In genomic region chr15:77633913-77634265, GRCh38 we compare ENCODE assay signal across 10 cellular contexts. TPM values are rescaled to one million over a fixed set of nuclear protein-coding genes. Genes with fewer than 3 reads are reported as not detected.
DNase-seq lines count a peak whose midpoint lies in the region; ATAC-seq, FAIRE-seq and TF ChIP-seq lines count a peak whose summit lies in the region.
"Had no signal": no experiment of that assay in that cellular context is flagged by ENCODE, and none has a peak within 500 bp of the region (broad histone marks: within the 10 kb centered on the region; RNA-seq: fewer than 3 reads in every experiment).

No MANE protein-coding gene starts in this region.

- peak; percentile 76 for FAIRE-seq in H1 (lab: Jason Lieb, UNC)

- H4K91ac ChIP-seq in H1 (replicated peaks; ENCODE audit: insufficient read length, low read length) (peak overlapping the region; percentile 99), neuronal stem cell (ENCODE audit: low read depth, low read length, poor library complexity) (no peak overlapping the region)

- H2AFZ ChIP-seq in SK-N-SH (ENCODE audit: low read depth), result no peak overlapping the region
- no peak overlapping the region for H2AFZ ChIP-seq in H1 (ENCODE audit: low read length)
- peak overlapping the region; percentile 95 for H2AFZ ChIP-seq in neuronal stem cell (ENCODE audit: low read length)

- H3K79me1 ChIP-seq in H1 (ENCODE audit: low read depth, low read length) (peaks cover 5% of the 10 kb centered on the region; the same call in 1 of the 2 replicates), neuronal stem cell (ENCODE audit: low read depth, low read length) (peaks cover 9% of the 10 kb centered on the region)

- H3K14ac ChIP-seq in H1 (ENCODE audit: insufficient read length), result no peak overlapping the region
- H3K14ac ChIP-seq in neuronal stem cell (ENCODE audit: low read length), result no peak overlapping the region

- H3F3A ChIP-seq in SK-N-SH (replicated peaks; ENCODE audit: insufficient read depth), result no peaks in the 10 kb centered on the region

- TF ChIP-seq POLR2A in H1 (IDR thresholded peaks at IDR 0.05; ENCODE audit: control extremely low read depth in 1 of 2, low read depth in 2 of 2, low read length in 2 of 2), result no peak

- TF ChIP-seq RAD21 in SK-N-SH (IDR thresholded peaks at IDR 0.05; ENCODE audit: low read length) (no peak), H1 (IDR thresholded peaks at IDR 0.05 in 1 of 2, conservative IDR thresholded peaks at IDR 0.05 in 1 of 2; ENCODE audit: low read depth in 2 of 2, low read length in 2 of 2) (0 out of 4 replicates have a peak, but pooled peaks of 1 of the 2 experiments have one; percentile 11)

- DNase-seq in SK-N-SH (no peak), NCI-H2227 (lab: John Stamatoyannopoulos, UW; ENCODE audit: unreplicated experiment) (peak; percentile 49), H1 (ENCODE audit: low read depth in 1 of 2, low spot score in 2 of 2) (peak; percentile 91 to 93), neuronal stem cell (ENCODE audit: low spot score) (no peak), kidney glomerular epithelial cell (lab: John Stamatoyannopoulos, UW) (no peak)
- no peak for DNase-seq in activated CD8-positive, alpha-beta memory T cell treated with anti-CD3 and anti-CD28 coated beads, Interleukin-2, amount 10 ng/mL, durations not matched to agents 7 days and 5 days

- H2BK20ac ChIP-seq in H1 (ENCODE audit: low read length), result peak overlapping the region; percentile 93

- H3K36me3 Mint-ChIP-seq in activated CD8-positive, alpha-beta memory T cell treated with anti-CD3 and anti-CD28 coated beads, Interleukin-2, amount 10 ng/mL, durations not matched to agents 7 days and 5 days, result no peaks in the 10 kb centered on the region

- H3K4me3 Mint-ChIP-seq in activated CD8-positive, alpha-beta memory T cell treated with anti-CD3 and anti-CD28 coated beads, Interleukin-2, amount 10 ng/mL, durations not matched to agents 7 days and 5 days, result no peak overlapping the region

- H4K20me1 ChIP-seq in SK-N-SH (ENCODE audit: insufficient read depth) (no peaks in the 10 kb centered on the region), H1 (replicated peaks in 1 of 2; ENCODE audit: control insufficient read depth in 1 of 2, insufficient read depth in 2 of 2, low read length in 2 of 2) (peaks cover 3% of the 10 kb centered on the region in 2 experiments)

- H2BK5ac ChIP-seq in H1 (ENCODE audit: low read depth, low read length) (peak overlapping the region; percentile 99), neuronal stem cell (ENCODE audit: low read length) (no peak overlapping the region)

- no peak overlapping the region for H3K23ac ChIP-seq in H1 (ENCODE audit: insufficient read length)
- H3K23ac ChIP-seq in neuronal stem cell (ENCODE audit: low read depth, low read length, poor library complexity), result no peak overlapping the region

- peak overlapping the region in 1 of 2 experiments; percentile 66; a peak in 2 of 4 replicates for H3K4me3 ChIP-seq in SK-N-SH (ENCODE audit: low read depth in 2 of 2, low read length in 1 of 2)
- H3K4me3 ChIP-seq in H1 (ENCODE audit: extremely low read depth in 1 of 4, insufficient read depth in 2 of 4, low read depth in 3 of 4, low read length in 4 of 4), result peak overlapping the region; percentile 18 to 68 (median 47); a peak in 7 of 8 replicates
- H3K4me3 ChIP-seq in neuronal stem cell (ENCODE audit: low read length in 2 of 2), result peak overlapping the region; percentile 1 to 14

- H3K4me2 ChIP-seq in SK-N-SH (peak overlapping the region; percentile 97), H1 (ENCODE audit: insufficient read depth in 1 of 2, low read depth in 2 of 2, low read length in 2 of 2) (peak overlapping the region; percentile 73 to 100), neuronal stem cell (ENCODE audit: insufficient read depth, low read length, poor library complexity, severe bottlenecking) (peak overlapping the region; percentile 99)

- peaks cover 66% of the 10 kb centered on the region for H3K27me3 Mint-ChIP-seq in activated CD8-positive, alpha-beta memory T cell treated with anti-CD3 and anti-CD28 coated beads, Interleukin-2, amount 10 ng/mL, durations not matched to agents 7 days and 5 days

- ATAC-seq in SK-N-SH treated with all-trans-retinoic acid at 6 μM for 48 hours (no peak), GM18520 (IDR thresholded peaks at IDR 0.05; ENCODE audit: unreplicated experiment) (no peak)
- no peak for ATAC-seq in activated CD8-positive, alpha-beta memory T cell treated with anti-CD3 and anti-CD28 coated beads, Interleukin-2, amount 10 ng/mL, durations not matched to agents 7 days and 5 days

- TF ChIP-seq CTCF in SK-N-SH (IDR thresholded peaks at IDR 0.05) (no peak), H1 (IDR thresholded peaks at IDR 0.05; ENCODE audit: control extremely low read depth in 1 of 3, insufficient read depth in 1 of 3, low read depth in 1 of 3, low read length in 3 of 3) (no peak)

- peaks cover 9% of the 10 kb centered on the region for H3K4me1 Mint-ChIP-seq in activated CD8-positive, alpha-beta memory T cell treated with anti-CD3 and anti-CD28 coated beads, Interleukin-2, amount 10 ng/mL, durations not matched to agents 7 days and 5 days

- H3K18ac ChIP-seq in H1 (ENCODE audit: extremely low read depth, low read length) (peak overlapping the region; percentile 100), neuronal stem cell (ENCODE audit: low read length) (peak overlapping the region; percentile 39)

- peaks cover 58% of the 10 kb centered on the region for H3K27me3 ChIP-seq in SK-N-SH (ENCODE audit: insufficient read depth)
- H3K27me3 ChIP-seq in H1 (replicated peaks in 1 of 4; ENCODE audit: control insufficient read depth in 3 of 4, extremely low read depth in 1 of 4, insufficient read depth in 3 of 4, low read length in 3 of 4), result no peaks in the 10 kb centered on the region; a peak in 1 of 7 replicates
- H3K27me3 ChIP-seq in neuronal stem cell (ENCODE audit: control insufficient read depth in 3 of 3, insufficient read depth in 3 of 3, low read depth in 1 of 3, low read length in 3 of 3), result peaks cover 0 to 28% (median 12%) of the 10 kb centered on the region in 3 experiments

- H3K4me1 ChIP-seq in SK-N-SH (ENCODE audit: control insufficient read depth in 1 of 2, insufficient read depth in 2 of 2, low read depth in 1 of 2, low read length in 1 of 2) (peaks cover 0 to 40% of the 10 kb centered on the region in 2 experiments; a peak in 2 of 4 replicates), H1 (replicated peaks in 1 of 4; ENCODE audit: control insufficient read depth in 3 of 4, insufficient read depth in 4 of 4, low read length in 3 of 4) (peaks cover 18 to 48% (median 33%) of the 10 kb centered on the region in 4 experiments), neuronal stem cell (ENCODE audit: control insufficient read depth in 2 of 2, insufficient read depth in 1 of 2, low read depth in 1 of 2, low read length in 2 of 2) (peaks cover 30 to 34% of the 10 kb centered on the region in 2 donors)

- 17% methylated on average over 8 of the region's 9 CpGs for WGBS in SK-N-SH (ENCODE audit: low lambda C conversion rate)
- WGBS in H1 (ENCODE audit: extremely low coverage in 1 of 2, insufficient coverage in 1 of 2, insufficient read length in 1 of 2, insufficient replicate concordance in 2 of 2, low coverage in 1 of 2, low lambda C conversion rate in 2 of 2, missing lambda C conversion rate in 1 of 2), 2 experiments, result 1% methylated on average over 9 of the region's 9 CpGs; no CpG with 5 or more reads in 1 of the 2 experiments
- no CpG with 5 or more reads among the region's 9 CpGs for WGBS in neuronal stem cell (ENCODE audit: extremely low coverage in 2 of 2, insufficient read length in 2 of 2, insufficient replicate concordance in 1 of 2), 2 donors

- no peaks in the 10 kb centered on the region for H3K9me3 Mint-ChIP-seq in activated CD8-positive, alpha-beta memory T cell treated with anti-CD3 and anti-CD28 coated beads, Interleukin-2, amount 10 ng/mL, durations not matched to agents 7 days and 5 days (ENCODE audit: low read depth)
- H3K9me3 Mint-ChIP-seq: dendritic cell treated with granulocyte-macrophage colony-stimulating factor and Interleukin-4, amounts not matched to agents 40 ng/mL and 50 ng/mL, for 4 days had no signal

- H2BK15ac ChIP-seq in H1 (ENCODE audit: low read length), result peak overlapping the region; percentile 95
- H2BK15ac ChIP-seq in neuronal stem cell (ENCODE audit: low read length), result no peak overlapping the region

- H3K9me3 ChIP-seq in SK-N-SH, result no peaks in the 10 kb centered on the region
- no peaks in the 10 kb centered on the region for H3K9me3 ChIP-seq in H1 (ENCODE audit: insufficient read depth in 2 of 2, low read depth in 1 of 2, low read length in 1 of 2)
- no peaks in the 10 kb centered on the region for H3K9me3 ChIP-seq in neuronal stem cell (replicated peaks in 1 of 2; ENCODE audit: control insufficient read depth in 2 of 2, insufficient read depth in 1 of 2, low read depth in 1 of 2, low read length in 2 of 2)

- no peaks in the 10 kb centered on the region for H3K79me2 ChIP-seq in SK-N-SH (ENCODE audit: insufficient read depth)
- peaks cover 10 to 30% of the 10 kb centered on the region in 2 experiments for H3K79me2 ChIP-seq in H1 (ENCODE audit: control insufficient read depth in 1 of 2, insufficient read depth in 2 of 2, low read length in 2 of 2)

- H3K9me2 ChIP-seq in SK-N-SH, result no peaks in the 10 kb centered on the region

- H4K5ac ChIP-seq in H1 (ENCODE audit: insufficient read length, low read depth, low read length), result peak overlapping the region; percentile 99

- H3K9ac ChIP-seq in SK-N-SH (no peak overlapping the region), H1 (replicated peaks in 1 of 4; ENCODE audit: extremely low read depth in 1 of 4, low read depth in 3 of 4, low read length in 3 of 4) (peak overlapping the region in 2 of 4 experiments; percentile 26 to 31; a peak in 3 of 7 replicates), neuronal stem cell (ENCODE audit: low read depth, low read length, poor library complexity) (peak overlapping the region; percentile 78)

- TF ChIP-seq EP300 in SK-N-SH (IDR thresholded peaks at IDR 0.05; ENCODE audit: borderline replicate concordance in 1 of 2, low read depth in 1 of 2, low read length in 1 of 2) (no peak), H1 (IDR thresholded peaks at IDR 0.05; ENCODE audit: borderline replicate concordance in 1 of 2, low read depth in 2 of 2, low read length in 2 of 2) (peak in 1 of 2 experiments; percentile 52; a peak in 1 of 3 replicates)

- H2AK5ac ChIP-seq in H1 (ENCODE audit: low read depth, low read length) (0 out of 2 replicates have a peak overlapping the region, but pooled peaks have one; percentile 69), neuronal stem cell (ENCODE audit: low read depth, low read length) (no peak overlapping the region)

- H2BK12ac ChIP-seq in H1 (ENCODE audit: low read depth, low read length), result peak overlapping the region; percentile 99; the same call in 1 of the 2 replicates
- H2BK12ac ChIP-seq in neuronal stem cell (ENCODE audit: low read length), result no peak overlapping the region

- H2BK120ac ChIP-seq in H1 (replicated peaks; ENCODE audit: low read depth, low read length) (peak overlapping the region; percentile 86), neuronal stem cell (ENCODE audit: low read depth, low read length) (no peak overlapping the region)

- H3K27ac ChIP-seq in SK-N-SH (ENCODE audit: low read depth in 2 of 2, low read length in 1 of 2) (no peak overlapping the region), H1 (ENCODE audit: low read depth, low read length) (peak overlapping the region; percentile 84), neuronal stem cell (replicated peaks; ENCODE audit: low read length) (peak overlapping the region; percentile 8)

- H3K36me3 ChIP-seq in SK-N-SH (replicated peaks in 1 of 2; ENCODE audit: control insufficient read depth in 1 of 2, insufficient read depth in 2 of 2, low read length in 1 of 2), result no peaks in the 10 kb centered on the region
- no peaks in the 10 kb centered on the region; a peak in 1 of 8 replicates for H3K36me3 ChIP-seq in H1 (ENCODE audit: control insufficient read depth in 2 of 4, insufficient read depth in 4 of 4, low read length in 3 of 4)
- no peaks in the 10 kb centered on the region for H3K36me3 ChIP-seq in neuronal stem cell (replicated peaks in 1 of 2; ENCODE audit: control insufficient read depth in 2 of 2, insufficient read depth in 2 of 2, low read length in 2 of 2)

- no peak overlapping the region for H3K27ac Mint-ChIP-seq in activated CD8-positive, alpha-beta memory T cell treated with anti-CD3 and anti-CD28 coated beads, Interleukin-2, amount 10 ng/mL, durations not matched to agents 7 days and 5 days
- H3K27ac Mint-ChIP-seq: dendritic cell treated with granulocyte-macrophage colony-stimulating factor and Interleukin-4, amounts not matched to agents 40 ng/mL and 50 ng/mL, for 4 days had no signal

- POLR2A ChIA-PET in SK-N-SH (lab: Yijun Ruan, JAX) (interaction anchor here (1.4 kb wide), 1 partner anchor 27 kb away, joined by 4 read pairs; no protein-coding TSS in a partner anchor), H1 (lab: Charles Lee; ENCODE audit: partially characterized antibody) (interaction anchor here (0.7 to 10.0 kb wide), 21 partner anchors 9 to 1170 kb away, joined by 3 to 142 read pairs (median 4); no protein-coding TSS in a partner anchor)

- peak overlapping the region; percentile 82 for H3K56ac ChIP-seq in H1 (replicated peaks; ENCODE audit: insufficient read length, low read depth, low read length)

- H4K8ac ChIP-seq in H1 (ENCODE audit: extremely low read depth, insufficient read depth, low read length) (no peak overlapping the region), neuronal stem cell (ENCODE audit: low read depth, low read length) (no peak overlapping the region)

- H3K23me2 ChIP-seq in H1 (ENCODE audit: low read depth, low read length), result peaks cover 16% of the 10 kb centered on the region

- CTCF ChIA-PET in SK-N-SH (lab: Yijun Ruan, JAX) (interaction anchor here (0.6 to 15.7 kb wide), 75 partner anchors 10 to 614 kb away, joined by 3 to 458 read pairs (median 6); no protein-coding TSS in a partner anchor), H1 (lab: Charles Lee; ENCODE audit: partially characterized antibody) (interaction anchor here (0.5 to 18.0 kb wide), 44 partner anchors 12 to 607 kb away, joined by 3 to 361 read pairs (median 4); no protein-coding TSS in a partner anchor)
- CTCF ChIA-PET in activated CD8-positive, alpha-beta memory T cell treated with anti-CD3 and anti-CD28 coated beads, Interleukin-2, amount 10 ng/mL, durations not matched to agents 7 days and 5 days (lab: Charles Lee), result interaction anchor here (0.7 to 5.1 kb wide), 14 partner anchors 9 to 447 kb away, joined by 3 to 39 read pairs (median 5); no protein-coding TSS in a partner anchor

- peak overlapping the region; percentile 73 for H3K4ac ChIP-seq in H1 (replicated peaks; ENCODE audit: insufficient read length, low read depth, low read length)
- H3K4ac ChIP-seq in neuronal stem cell (ENCODE audit: low read length), result no peak overlapping the region

RNA-seq across cellular contexts. Expression of gene LINGO1, which starts 1.2 kb away (rescaled TPM):
- polyA plus RNA-seq in SK-N-SH (2012; rRNA removed), result 0.29 and 0.56 TPM in 2 replicates
- 0.27 and 0.59 TPM in 2 replicates for polyA plus RNA-seq in SK-N-SH (2012; cell fraction: cytosol; rRNA removed)
- polyA plus RNA-seq in SK-N-SH (2012; cell fraction: nucleus; rRNA removed), result 0.13 and 0.39 TPM in 2 replicates
- 56.4 and 57.1 TPM in 2 replicates for total RNA-seq in H1 (2021; fragmentation: NEBNext Ultra II Directional; extraction: Animal tissue kit (Norgen Biotek cat#: 25700))
- 114 and 166 TPM in 2 replicates for polyA plus RNA-seq in H1 (2011; rRNA removed)
- polyA plus RNA-seq in H1 (2011; cell fraction: cytosol; rRNA removed), result 51.3 TPM
- polyA plus RNA-seq in H1 (2011; cell fraction: nucleus; rRNA removed), result 94.7 TPM
- 31.6 to 91.8 TPM (median 75.5 TPM) in 4 replicates for polyA plus RNA-seq in H1 (2012, experiment 1 of 2)
- polyA plus RNA-seq in H1 (2012, experiment 2 of 2), result 55.3 TPM
- polyA plus RNA-seq in H1 (2013, experiment 1 of 2), result 73.3 TPM
- polyA plus RNA-seq in H1 (2013, experiment 2 of 2), result 75.1 TPM
- 33.5 and 61.7 TPM in 2 replicates for polyA minus RNA-seq in H1 (2011; rRNA and poly(A)+ RNA removed)
- polyA minus RNA-seq in H1 (2011; cell fraction: cytosol; rRNA and poly(A)+ RNA removed), result 36.0 TPM
- 39.2 TPM for polyA minus RNA-seq in H1 (2011; cell fraction: nucleus; rRNA and poly(A)+ RNA removed)
- polyA plus RNA-seq in neuronal stem cell (2013, experiment 1 of 2), result 61.3 TPM
- 62.0 TPM for polyA plus RNA-seq in neuronal stem cell (2013, experiment 2 of 2)
- total RNA-seq in activated CD8-positive, alpha-beta memory T cell treated with anti-CD3 and anti-CD28 coated beads, Interleukin-2, amount 10 ng/mL, durations not matched to agents 7 days and 5 days, result not detected
- total RNA-seq: myocyte had no signal

Comparison
In these comparisons a context has a peak if more than half of its experiments do, and no peak if none do; other contexts are left out.
1. DNase-seq: peak in NCI-H2227 (single experiment) and H1 (2 of 2); none in SK-N-SH (single experiment), neuronal stem cell (single experiment), kidney glomerular epithelial cell (single experiment) and activated CD8-positive, alpha-beta memory T cell treated with anti-CD3 and anti-CD28 coated beads, Interleukin-2, amount 10 ng/mL, durations not matched to agents 7 days and 5 days (single experiment).
2. H3K27ac ChIP-seq: peak in H1 (single experiment) and neuronal stem cell (single experiment); none in SK-N-SH (0 of 2).
3. RNA of gene LINGO1, which starts 1.2 kb away (total RNA-seq): 56.4 to 57.1 TPM in H1; not detected in activated CD8-positive, alpha-beta memory T cell treated with anti-CD3 and anti-CD28 coated beads, Interleukin-2, amount 10 ng/mL, durations not matched to agents 7 days and 5 days; every median in the first group is over 10 times any median in the second.
4. Of the 17 proteins assayed by ChIP-seq in both H1 and SK-N-SH: peak only in H1: CHD2, TCF12 and TEAD4; only in SK-N-SH: none; in both: none; in neither: 12; mixed calls (peak in some experiments, not most) for 2.
5. Peak in every context shown above with its lines, with median percentiles within 50 percentile points of each other: H3K4me2 ChIP-seq.